27 cellular contexts compared by ENCODE assay signal in genomic region chr2:85240055-85240454, GRCh38.
DNase-seq lines count a peak whose midpoint lies in the region; ATAC-seq and TF ChIP-seq lines count a peak whose summit lies in the region.
"Had no signal": no experiment of that assay in that cellular context is flagged by ENCODE, and none has a peak within 500 bp of the region (broad histone marks: within the 10 kb centered on the region; RNA-seq: fewer than 3 reads in every experiment).

No MANE protein-coding gene starts in this region.

- peaks cover 24% of the 10 kb centered on the region for H3K79me2 ChIP-seq in H9 (ENCODE audit: insufficient read depth, low read length)

- H4K5ac ChIP-seq in H9 (ENCODE audit: insufficient read length, low read depth, low read length): no peak overlapping the region

- H4K8ac ChIP-seq in H9 (replicated peaks; ENCODE audit: insufficient read length, low read depth, low read length): no peak overlapping the region

- H3K4me3 ChIP-seq in left ventricle myocardium inferior (no peak overlapping the region), gastrocnemius medialis (no peak overlapping the region), aorta (ENCODE audit: low read length in 2 of 2) (no peak overlapping the region)
- H3K4me3 ChIP-seq: lung, smooth muscle cell, uterus had no signal

- no peak overlapping the region for H3K4me2 ChIP-seq in H9 (ENCODE audit: insufficient read depth, insufficient read length, low read length)
- H3K4me2 ChIP-seq: smooth muscle cell had no signal

- WGBS in H9 (ENCODE audit: extremely low coverage, insufficient read length, low lambda C conversion rate): no CpG with 5 or more reads among the region's 8 CpGs
- WGBS in aorta, 2 donors: 73 to 76% methylated on average over 8 of the region's 8 CpGs

- H3K56ac ChIP-seq in H9 (ENCODE audit: insufficient read length, low read depth, low read length): no peak overlapping the region

- no peak overlapping the region for H3K18ac ChIP-seq in H9 (ENCODE audit: insufficient read length, low read depth, low read length)

- H3K4ac ChIP-seq in H9 (ENCODE audit: low read depth, low read length): no peak overlapping the region

- H3K27me3 Mint-ChIP-seq in H9 (ENCODE audit: low read depth): peaks cover 3% of the 10 kb centered on the region; the same call in 1 of the 2 replicates

- peaks cover 8% of the 10 kb centered on the region for H3K23me2 ChIP-seq in H9 (ENCODE audit: insufficient read length, low read depth, low read length, poor library complexity, severe bottlenecking)

- no peak overlapping the region for H2BK5ac ChIP-seq in H9 (ENCODE audit: insufficient read length, low read length)

- intact Hi-C loops in left ventricle myocardium inferior (cut with micrococcal nuclease) (no loop called here), posterior vena cava (cut with DNase I) (no loop called here), gastrocnemius medialis (cut with DNase I; ENCODE audit: low total_unique reads) (no loop called here), aorta (cut with DNase I) (no loop called here)

- no peak overlapping the region for H2AFZ ChIP-seq in H9 (ENCODE audit: low read length)

- H3K9me3 ChIP-seq in H9 (ENCODE audit: control insufficient read depth, low read depth, low read length) (no peaks in the 10 kb centered on the region), left ventricle myocardium inferior (replicated peaks) (no peaks in the 10 kb centered on the region), gastrocnemius medialis (no peaks in the 10 kb centered on the region), aorta (ENCODE audit: control insufficient read depth, low read length) (no peaks in the 10 kb centered on the region)
- H3K9me3 ChIP-seq: uterus had no signal

- H3K14ac ChIP-seq in H9 (ENCODE audit: insufficient read depth, low read length): no peak overlapping the region

- no peak overlapping the region for H3T11ph ChIP-seq in H9 (ENCODE audit: low read length)

- H3K4me3 Mint-ChIP-seq in H9: peak overlapping the region in 1 of 2 experiments; percentile 24; a peak in 1 of 5 replicates
- H3K4me3 Mint-ChIP-seq: activated CD4-positive, alpha-beta T cell treated with anti-CD3 and anti-CD28 coated beads, Interleukin-2, amount 10 ng/mL, durations not matched to agents 7 days and 5 days; CD4-positive, alpha-beta T cell; naive thymus-derived CD8-positive, alpha-beta T cell had no signal

- no peak overlapping the region for H3K27ac ChIP-seq in H9 (ENCODE audit: insufficient read length, low read depth, low read length)
- H3K27ac ChIP-seq in left ventricle myocardium inferior (replicated peaks): peak overlapping the region; percentile 83
- H3K27ac ChIP-seq in gastrocnemius medialis: peak overlapping the region in 1 of 4 donors; percentile 21
- peak overlapping the region in 1 of 2 donors; percentile 67 for H3K27ac ChIP-seq in aorta (ENCODE audit: low read depth in 1 of 2, low read length in 2 of 2)

- H3K23ac ChIP-seq in H9 (ENCODE audit: insufficient read length, low read depth, low read length): no peak overlapping the region

- H3K4me1 Mint-ChIP-seq in H9: peaks cover 82 to 88% of the 10 kb centered on the region in 2 experiments

- H3K9ac ChIP-seq in H9 (ENCODE audit: extremely low read depth, insufficient read length, low read length): no peak overlapping the region

- no peak for TF ChIP-seq CTCF in H9 (conservative IDR thresholded peaks at IDR 0.05)
- no peak for TF ChIP-seq CTCF in left ventricle myocardium inferior (IDR thresholded peaks at IDR 0.05; ENCODE audit: borderline replicate concordance)
- TF ChIP-seq CTCF in gastrocnemius medialis (IDR thresholded peaks at IDR 0.05 in 4 of 5, conservative IDR thresholded peaks at IDR 0.05 in 1 of 5): no peak

- no peak for TF ChIP-seq POLR2A in gastrocnemius medialis (IDR thresholded peaks at IDR 0.05)

- H3K36me3 ChIP-seq in left ventricle myocardium inferior: no peaks in the 10 kb centered on the region
- no peaks in the 10 kb centered on the region for H3K36me3 ChIP-seq in gastrocnemius medialis
- no peaks in the 10 kb centered on the region for H3K36me3 ChIP-seq in aorta (ENCODE audit: control insufficient read depth in 1 of 2, insufficient read depth in 2 of 2, low read length in 1 of 2)
- H3K36me3 ChIP-seq: uterus had no signal

- peak overlapping the region; percentile 48 to 87 (median 82); a peak in 6 of 7 replicates for H3K27ac Mint-ChIP-seq in H9
- H3K27ac Mint-ChIP-seq: activated CD4-positive, alpha-beta T cell treated with anti-CD3 and anti-CD28 coated beads, Interleukin-2, amount 10 ng/mL, durations not matched to agents 7 days and 5 days; activated naive CD4-positive, alpha-beta T cell treated with anti-CD3 and anti-CD28 coated beads, Interleukin-2, amount 50 U/mL, for 72 hours; CD4-positive, alpha-beta T cell; naive thymus-derived CD8-positive, alpha-beta T cell had no signal

- no peaks in the 10 kb centered on the region for H3K27me3 ChIP-seq in H9 (ENCODE audit: insufficient read depth, low read length)
- H3K27me3 ChIP-seq in left ventricle myocardium inferior (ENCODE audit: low read depth): no peaks in the 10 kb centered on the region
- no peaks in the 10 kb centered on the region for H3K27me3 ChIP-seq in gastrocnemius medialis
- no peaks in the 10 kb centered on the region for H3K27me3 ChIP-seq in aorta (ENCODE audit: control insufficient read depth in 1 of 2, insufficient read depth in 2 of 2, low read length in 1 of 2)
- H3K27me3 ChIP-seq: uterus had no signal

- no peak for DNase-seq in H9
- peak; percentile 28 for DNase-seq in dermis blood vessel endothelial cell
- DNase-seq in left ventricle myocardium inferior: no peak
- DNase-seq in posterior vena cava (ENCODE audit: low spot score): peak; percentile 59
- no peak for DNase-seq in gastrocnemius medialis
- no peak for DNase-seq in activated T-cell treated with anti-CD3 and anti-CD28 coated beads for 4 hours
- no peak for DNase-seq in aorta
- DNase-seq: activated CD4-positive, alpha-beta T cell treated with anti-CD3 and anti-CD28 coated beads, Interleukin-2, amount 10 ng/mL, durations not matched to agents 7 days and 5 days; activated effector memory CD4-positive, alpha-beta T cell treated with Interleukin-2 at 50 U/mL for 16 hours; activated T-cell treated with anti-CD3 and anti-CD28 coated beads, Interleukin-2, amount 50 U/mL, for 1 hour; CD4-positive, alpha-beta T cell; effector CD4-positive, alpha-beta T cell; islet precursor cell; Karpas-422; naive thymus-derived CD8-positive, alpha-beta T cell; NCI-H2081; NCI-H345; occipital lobe; SIG-M5; stimulated activated CD4-positive, alpha-beta T cell treated with anti-CD3 and anti-CD28 coated beads, Interleukin-1b, Interleukin-23, amount 100 ng/mL, for 48 hours; stimulated activated naive CD8-positive, alpha-beta T cell treated with anti-CD3 and anti-CD28 coated beads, Interleukin-15, Interleukin-2, amounts not matched to agents 100 U/mL and 50 U/mL, for 24 hours; T-helper 9 cell; uterus had no signal

- H3K79me1 ChIP-seq in H9 (ENCODE audit: insufficient read depth, low read depth, low read length, poor library complexity, severe bottlenecking): peaks cover 11% of the 10 kb centered on the region

- H4K91ac ChIP-seq in H9 (ENCODE audit: insufficient read length, low read depth, low read length): no peak overlapping the region

- in situ Hi-C loops in gastrocnemius medialis (cut with MboI; ENCODE audit: low sequenced_read_pairs in 4 of 4): no loop called here

- H2BK15ac ChIP-seq in H9 (ENCODE audit: low read depth, low read length): no peak overlapping the region

- H2BK12ac ChIP-seq in H9 (ENCODE audit: insufficient read length, low read depth, low read length): no peak overlapping the region

- peaks cover 35% of the 10 kb centered on the region; the same call in 1 of the 2 replicates for H3K4me1 ChIP-seq in H9 (ENCODE audit: insufficient read depth, low read length)
- peaks cover 57% of the 10 kb centered on the region for H3K4me1 ChIP-seq in left ventricle myocardium inferior
- peaks cover 0 to 3% of the 10 kb centered on the region in 2 donors for H3K4me1 ChIP-seq in gastrocnemius medialis
- no peaks in the 10 kb centered on the region for H3K4me1 ChIP-seq in aorta (ENCODE audit: control insufficient read depth in 1 of 2, insufficient read depth in 2 of 2, low read length in 2 of 2)

- H3K36me3 Mint-ChIP-seq in H9 (ENCODE audit: insufficient read depth in 1 of 3, low read depth in 3 of 3): peaks cover 16 to 24% (median 18%) of the 10 kb centered on the region in 3 experiments; a peak in 6 of 7 replicates
- H3K36me3 Mint-ChIP-seq: activated naive CD4-positive, alpha-beta T cell treated with anti-CD3 and anti-CD28 coated beads, Interleukin-2, amount 50 U/mL, for 72 hours; naive thymus-derived CD8-positive, alpha-beta T cell had no signal

- no peak overlapping the region for H2AK5ac ChIP-seq in H9 (ENCODE audit: insufficient read length, low read length)

- H2BK120ac ChIP-seq in H9 (ENCODE audit: low read depth, low read length, poor library complexity, severe bottlenecking): no peak overlapping the region

- H2BK20ac ChIP-seq in H9 (ENCODE audit: low read depth, low read length, poor library complexity, severe bottlenecking): no peak overlapping the region

- ATAC-seq in gastrocnemius medialis (no peak), aorta (ENCODE audit: low FRiP score) (no peak), GM19351 (IDR thresholded peaks at IDR 0.05; ENCODE audit: unreplicated experiment) (no peak)
- ATAC-seq: activated naive CD4-positive, alpha-beta T cell treated with anti-CD3 and anti-CD28 coated beads, Interleukin-2, amount 50 U/mL, for 72 hours; naive thymus-derived CD8-positive, alpha-beta T cell; stimulated activated naive CD8-positive, alpha-beta T cell treated with anti-CD3 and anti-CD28 coated beads, Interleukin-15, Interleukin-2, amounts not matched to agents 100 U/mL and 50 U/mL, for 24 hours had no signal

- H3K9me3 Mint-ChIP-seq in H9: peaks cover 0 to 2% of the 10 kb centered on the region in 2 experiments; a peak in 1 of 5 replicates
- H3K9me3 Mint-ChIP-seq: activated CD4-positive, alpha-beta T cell treated with anti-CD3 and anti-CD28 coated beads, Interleukin-2, amount 10 ng/mL, durations not matched to agents 7 days and 5 days; activated naive CD4-positive, alpha-beta T cell treated with anti-CD3 and anti-CD28 coated beads, Interleukin-2, amount 50 U/mL, for 72 hours; CD4-positive, alpha-beta T cell; naive thymus-derived CD8-positive, alpha-beta T cell had no signal

- H4K20me1 ChIP-seq in H9 (ENCODE audit: control insufficient read depth, insufficient read depth, insufficient read length): peaks cover 3% of the 10 kb centered on the region

Comparison
In these comparisons a context has a peak if more than half of its experiments do, and no peak if none do; other contexts are left out.
1. DNase-seq: peak in dermis blood vessel endothelial cell (single experiment) and posterior vena cava (single experiment); none in H9 (single experiment), left ventricle myocardium inferior (single experiment), gastrocnemius medialis (0 of 2), activated T-cell treated with anti-CD3 and anti-CD28 coated beads for 4 hours (single experiment) and aorta (0 of 2).